ENCODE assay signal across 8 cellular contexts in genomic region chr3:177337548-177338331, GRCh38.
DNase-seq lines count a peak whose midpoint lies in the region; ATAC-seq and TF ChIP-seq lines count a peak whose summit lies in the region.

No MANE protein-coding gene starts in this region.

- WGBS in SK-N-SH (ENCODE audit: low lambda C conversion rate): 89% methylated on average over 9 of the region's 9 CpGs
- 84 to 93% methylated on average over 9 of the region's 9 CpGs for WGBS in body of pancreas, 2 donors

- no peak overlapping the region for H3K4me3 ChIP-seq in SK-N-SH (ENCODE audit: low read depth in 2 of 2, low read length in 1 of 2)
- H3K4me3 ChIP-seq in body of pancreas: no peak overlapping the region

- peaks cover 16 to 17% of the 10 kb centered on the region in 2 donors for H3K4me1 Mint-ChIP-seq in effector memory CD8-positive, alpha-beta T cell (ENCODE audit: low read depth in 2 of 2)

- H3K27me3 Mint-ChIP-seq in effector memory CD8-positive, alpha-beta T cell: no peaks in the 10 kb centered on the region

- H3K4me2 ChIP-seq in SK-N-SH: no peak overlapping the region

- no peak for TF ChIP-seq RAD21 in SK-N-SH (IDR thresholded peaks at IDR 0.05; ENCODE audit: low read length)

- no peak overlapping the region; the same call in 1 of the 2 replicates for H3K9ac ChIP-seq in SK-N-SH

- H4K20me1 ChIP-seq in SK-N-SH (ENCODE audit: insufficient read depth): no peaks in the 10 kb centered on the region

- POLR2A ChIA-PET in SK-N-SH (lab: Yijun Ruan, JAX): no interaction called here

- H3K27ac ChIP-seq in SK-N-SH (ENCODE audit: low read depth in 2 of 2, low read length in 1 of 2): peak overlapping the region in 1 of 2 experiments; percentile 55; a peak in 2 of 4 replicates
- H3K27ac ChIP-seq in body of pancreas: peak overlapping the region in 1 of 4 donors; percentile 78

- TF ChIP-seq CTCF in SK-N-SH (IDR thresholded peaks at IDR 0.05): no peak
- no peak for TF ChIP-seq CTCF in body of pancreas (IDR thresholded peaks at IDR 0.05)

- H3K27me3 ChIP-seq in SK-N-SH (ENCODE audit: insufficient read depth) (no peaks in the 10 kb centered on the region), body of pancreas (no peaks in the 10 kb centered on the region)

- peak overlapping the region; percentile 11 to 26 for H3K4me3 Mint-ChIP-seq in effector memory CD8-positive, alpha-beta T cell

- peaks cover 0 to 24% of the 10 kb centered on the region in 2 experiments; a peak in 2 of 4 replicates for H3K4me1 ChIP-seq in SK-N-SH (ENCODE audit: control insufficient read depth in 1 of 2, insufficient read depth in 2 of 2, low read depth in 1 of 2, low read length in 1 of 2)
- peaks cover 24% of the 10 kb centered on the region for H3K4me1 ChIP-seq in body of pancreas

- H3K27ac Mint-ChIP-seq in effector memory CD8-positive, alpha-beta T cell: peak overlapping the region; percentile 82 to 92

- no peaks in the 10 kb centered on the region for H3K9me2 ChIP-seq in SK-N-SH

- no peak overlapping the region; the same call in 1 of the 2 replicates for H2AFZ ChIP-seq in SK-N-SH (ENCODE audit: low read depth)

- intact Hi-C loops in body of pancreas (cut with DNase I): no loop called here

- H3K36me3 ChIP-seq in SK-N-SH (replicated peaks in 1 of 2; ENCODE audit: control insufficient read depth in 1 of 2, insufficient read depth in 2 of 2, low read length in 1 of 2): no peaks in the 10 kb centered on the region
- no peaks in the 10 kb centered on the region for H3K36me3 ChIP-seq in body of pancreas (replicated peaks in 1 of 2; ENCODE audit: insufficient read depth in 1 of 2, low read depth in 2 of 2)

- H3F3A ChIP-seq in SK-N-SH (replicated peaks; ENCODE audit: insufficient read depth): peaks cover 7% of the 10 kb centered on the region

- H3K9me3 Mint-ChIP-seq in effector memory CD8-positive, alpha-beta T cell: no peaks in the 10 kb centered on the region

- no peak for DNase-seq in SK-N-SH
- DNase-seq in effector memory CD8-positive, alpha-beta T cell: peak; percentile 43 to 44 (median 43)
- peak; percentile 40 for DNase-seq in stimulated activated CD8-positive, alpha-beta memory T cell treated with anti-CD3 and anti-CD28 coated beads, Interleukin-12 subunit alpha, Interleukin-12 subunit beta, amount 100 ng/mL, for 24 hours (ENCODE audit: extremely low read depth)
- no peak for DNase-seq in body of pancreas
- no peak for DNase-seq in DMS53 treated with DMSO at 0.1 percent for 48 hours (lab: John Stamatoyannopoulos, UW; ENCODE audit: unreplicated experiment)
- DNase-seq in NCI-H345 treated with DMSO at 0.1 percent for 48 hours (lab: John Stamatoyannopoulos, UW; ENCODE audit: unreplicated experiment): no peak

- TF ChIP-seq POLR2A in body of pancreas (IDR thresholded peaks at IDR 0.05): no peak

- H3K79me2 ChIP-seq in SK-N-SH (ENCODE audit: insufficient read depth): no peaks in the 10 kb centered on the region

- CTCF ChIA-PET in SK-N-SH (lab: Yijun Ruan, JAX): no interaction called here

- TF ChIP-seq EP300 in SK-N-SH (IDR thresholded peaks at IDR 0.05; ENCODE audit: borderline replicate concordance in 1 of 2, low read depth in 1 of 2, low read length in 1 of 2): no peak

- no peaks in the 10 kb centered on the region for H3K9me3 ChIP-seq in SK-N-SH
- no peaks in the 10 kb centered on the region for H3K9me3 ChIP-seq in body of pancreas

- H3K36me3 Mint-ChIP-seq in effector memory CD8-positive, alpha-beta T cell (ENCODE audit: insufficient read depth): peaks cover 6% of the 10 kb centered on the region

- ATAC-seq in GM18870 (IDR thresholded peaks at IDR 0.05; ENCODE audit: unreplicated experiment) (peak; percentile 90), HG02870 (IDR thresholded peaks at IDR 0.05; ENCODE audit: unreplicated experiment) (peak; percentile 69), body of pancreas (no peak)
- ATAC-seq in effector memory CD8-positive, alpha-beta T cell (replicated peaks): peak; percentile 89

TF ChIP-seq in SK-N-SH, 30 proteins besides CTCF, POLR2A, EP300 and RAD21 (continues in another document):
- TF ChIP-seq SMC3 (IDR thresholded peaks at IDR 0.05; ENCODE audit: low read depth, low read length) (no peak), TEAD4 (IDR thresholded peaks at IDR 0.05; ENCODE audit: borderline replicate concordance, insufficient read depth) (no peak), FOXM1 (IDR thresholded peaks at IDR 0.05; ENCODE audit: low read depth) (no peak), RCOR1 (IDR thresholded peaks at IDR 0.05; ENCODE audit: low read length) (no peak), ELF1 (IDR thresholded peaks at IDR 0.05) (no peak), TCF12 (IDR thresholded peaks at IDR 0.05) (no peak; the same call in 1 of the 2 replicates), MAX (IDR thresholded peaks at IDR 0.05; ENCODE audit: low read depth) (0 out of 2 replicates have a peak, but pooled peaks have one; percentile 45), PBX3 (IDR thresholded peaks at IDR 0.05) (peak; percentile 60), TAF1 (IDR thresholded peaks at IDR 0.05; ENCODE audit: borderline replicate concordance, low read depth, low read length) (no peak), MXI1 (IDR thresholded peaks at IDR 0.05; ENCODE audit: low read depth, low read length) (no peak), FOSL2 (IDR thresholded peaks at IDR 0.05; ENCODE audit: borderline replicate concordance, low read depth) (0 out of 2 replicates have a peak, but pooled peaks have one; percentile 14), FOXJ3 (CRISPR knock-in tag; IDR thresholded peaks at IDR 0.05) (no peak), IRF3 (IDR thresholded peaks at IDR 0.05; ENCODE audit: low read depth, low read length) (no peak), JUND (IDR thresholded peaks at IDR 0.05) (no peak), REST (IDR thresholded peaks at IDR 0.05; ENCODE audit: low read depth, low read length) (no peak), MEF2A (IDR thresholded peaks at IDR 0.05; ENCODE audit: borderline replicate concordance, low read depth) (no peak), EZH2phosphoT487 (IDR thresholded peaks at IDR 0.05; ENCODE audit: borderline replicate concordance, low read depth) (no peak), POLR2AphosphoS5 (IDR thresholded peaks at IDR 0.05; ENCODE audit: low read depth, low read length) (no peak), USF2 (IDR thresholded peaks at IDR 0.05; ENCODE audit: borderline replicate concordance, low read depth, low read length) (no peak), YY1 (IDR thresholded peaks at IDR 0.05; ENCODE audit: low read depth) (no peak), NRF1 (IDR thresholded peaks at IDR 0.05; ENCODE audit: low read depth, low read length) (no peak), NFIC (IDR thresholded peaks at IDR 0.05; ENCODE audit: borderline replicate concordance) (no peak)

Comparison
In these comparisons a context has a peak if more than half of its experiments do, and no peak if none do; other contexts are left out.
1. DNase-seq: peak in effector memory CD8-positive, alpha-beta T cell (3 of 3) and stimulated activated CD8-positive, alpha-beta memory T cell treated with anti-CD3 and anti-CD28 coated beads, Interleukin-12 subunit alpha, Interleukin-12 subunit beta, amount 100 ng/mL, for 24 hours (single experiment); none in SK-N-SH (single experiment), body of pancreas (0 of 4), DMS53 treated with DMSO at 0.1 percent for 48 hours (single experiment) and NCI-H345 treated with DMSO at 0.1 percent for 48 hours (single experiment).